Comparison of ENCODE assay signal across 30 cellular contexts in genomic region chr15:88115529-88116152, GRCh38.
DNase-seq lines count a peak whose midpoint lies in the region; ATAC-seq, FAIRE-seq and TF ChIP-seq lines count a peak whose summit lies in the region.
"Had no signal": no experiment of that assay in that cellular context is flagged by ENCODE, and none has a peak within 500 bp of the region (broad histone marks: within the 10 kb centered on the region; RNA-seq: fewer than 3 reads in every experiment).

No MANE protein-coding gene starts in this region.

- no peaks in the 10 kb centered on the region for H3K36me3 ChIP-seq in astrocyte (ENCODE audit: insufficient read depth, low read length)
- H3K36me3 ChIP-seq in small intestine (ENCODE audit: control insufficient read depth in 2 of 2, insufficient read depth in 2 of 2, low read length in 2 of 2) = no peaks in the 10 kb centered on the region
- H3K36me3 ChIP-seq in ovary = no peaks in the 10 kb centered on the region

- H3K4me2 ChIP-seq in astrocyte (ENCODE audit: low read length) = peak overlapping the region; percentile 8

- H3K9me3 Mint-ChIP-seq in astrocyte (ENCODE audit: unreplicated experiment) = no peaks in the 10 kb centered on the region
- H3K9me3 Mint-ChIP-seq in type B pancreatic cell = no peaks in the 10 kb centered on the region
- H3K9me3 Mint-ChIP-seq: activated naive CD4-positive, alpha-beta T cell treated with anti-CD3 and anti-CD28 coated beads for 36 hours; naive thymus-derived CD4-positive, alpha-beta T cell had no signal

- FAIRE-seq in astrocyte (lab: Jason Lieb, UNC) (no peak), small intestine (lab: Jason Lieb, UNC) (no peak)
- FAIRE-seq: D721Med, GM18507, islet of Langerhans had no signal

- intact Hi-C loops in ovary (cut with DNase I) = no loop called here

- H3K27ac ChIP-seq in astrocyte (ENCODE audit: low read depth, low read length) = no peak overlapping the region
- peak overlapping the region; percentile 44 for H3K27ac ChIP-seq in layer of hippocampus (ENCODE audit: low read depth, low read length)
- H3K27ac ChIP-seq in small intestine (ENCODE audit: low read depth in 1 of 2, low read length in 1 of 2) = no peak overlapping the region
- no peak overlapping the region for H3K27ac ChIP-seq in ovary
- H3K27ac ChIP-seq: parathyroid adenoma had no signal

- peak; percentile 2 for DNase-seq in LoVo (ENCODE audit: low spot score)
- DNase-seq in astrocyte (ENCODE audit: low read depth) = peak; percentile 56
- peak; percentile 14 for DNase-seq in small intestine
- no peak for DNase-seq in type B pancreatic cell (ENCODE audit: extremely low spot score, unreplicated experiment)
- DNase-seq in NCI-H2107 (lab: John Stamatoyannopoulos, UW) = no peak
- no peak for DNase-seq in ovary
- DNase-seq: activated CD4-positive, CD25-positive, alpha-beta regulatory T cell treated with anti-CD3 and anti-CD28 coated beads, Interleukin-2, amount 50 U/mL, for 72 hours; activated naive CD4-positive, alpha-beta T cell treated with anti-CD3 and anti-CD28 coated beads for 36 hours; activated T-cell treated with anti-CD3 and anti-CD28 coated beads, Interleukin-2, amount 50 U/mL, for 1 hour; amniotic stem cell; cerebellar nuclear complex; effector CD8-positive, alpha-beta T cell; erythroblast; foreskin melanocyte; hippocampal formation; IMR-90; naive thymus-derived CD4-positive, alpha-beta T cell; NCI-H1417 treated with DMSO at 0.1 percent for 48 hours; NCI-H2171; NCI-H748 treated with DMSO at 0.1 percent for 48 hours; SHP77 treated with DMSO at 0.1 percent for 48 hours had no signal

- TF ChIP-seq CTCF in astrocyte (IDR thresholded peaks at IDR 0.05; ENCODE audit: insufficient read depth, low read depth, low read length) (no peak), type B pancreatic cell (conservative IDR thresholded peaks at IDR 0.05) (no peak), ovary (IDR thresholded peaks at IDR 0.05) (no peak)

- peaks cover 5% of the 10 kb centered on the region for H3K4me1 Mint-ChIP-seq in astrocyte (ENCODE audit: low read depth, unreplicated experiment)
- H3K4me1 Mint-ChIP-seq in type B pancreatic cell (ENCODE audit: unreplicated experiment) = no peaks in the 10 kb centered on the region
- H3K4me1 Mint-ChIP-seq: CD14-positive monocyte; naive thymus-derived CD4-positive, alpha-beta T cell had no signal

- WGBS in small intestine, 3 donors = 13 to 56% (median 27%) methylated on average over 10 of the region's 10 CpGs
- 42 to 50% (median 48%) methylated on average over 10 of the region's 10 CpGs for WGBS in ovary, 3 donors

- H3K4me3 Mint-ChIP-seq in astrocyte (ENCODE audit: unreplicated experiment) (no peak overlapping the region), type B pancreatic cell (no peak overlapping the region)
- H3K4me3 Mint-ChIP-seq: activated naive CD4-positive, alpha-beta T cell treated with anti-CD3 and anti-CD28 coated beads for 36 hours; CD14-positive monocyte; naive thymus-derived CD4-positive, alpha-beta T cell had no signal

- H3K4me3 ChIP-seq in astrocyte (ENCODE audit: insufficient read depth, low read depth, low read length) (no peak overlapping the region), small intestine (ENCODE audit: low read depth in 1 of 2, low read length in 2 of 2) (no peak overlapping the region), ovary (no peak overlapping the region)
- H3K4me3 ChIP-seq: lung had no signal

- H3K9ac ChIP-seq in astrocyte (ENCODE audit: low read length) = no peak overlapping the region
- H3K9ac ChIP-seq: parathyroid adenoma had no signal

- H3K4me1 ChIP-seq in astrocyte (ENCODE audit: insufficient read depth, low read length) (no peaks in the 10 kb centered on the region), small intestine (ENCODE audit: control insufficient read depth in 2 of 2, insufficient read depth in 1 of 2, low read depth in 1 of 2, low read length in 1 of 2) (no peaks in the 10 kb centered on the region), ovary (ENCODE audit: insufficient read depth) (no peaks in the 10 kb centered on the region)
- H3K4me1 ChIP-seq: parathyroid adenoma had no signal

- no peaks in the 10 kb centered on the region for H3K27me3 ChIP-seq in astrocyte (ENCODE audit: insufficient read depth, low read length)
- no peaks in the 10 kb centered on the region for H3K27me3 ChIP-seq in layer of hippocampus (ENCODE audit: control insufficient read depth, insufficient read depth, low read length)
- H3K27me3 ChIP-seq in small intestine (ENCODE audit: control insufficient read depth in 2 of 2, insufficient read depth in 2 of 2, low read length in 2 of 2) = no peaks in the 10 kb centered on the region
- no peaks in the 10 kb centered on the region for H3K27me3 ChIP-seq in ovary

- TF ChIP-seq EP300 in ovary (IDR thresholded peaks at IDR 0.05) = no peak

- H3K27me3 Mint-ChIP-seq in astrocyte (ENCODE audit: low read depth, unreplicated experiment) (peaks cover 3% of the 10 kb centered on the region), type B pancreatic cell (peaks cover 21% of the 10 kb centered on the region)

- no peaks in the 10 kb centered on the region for H4K20me1 ChIP-seq in astrocyte (ENCODE audit: insufficient read depth, low read length)

- H3K9me3 ChIP-seq in astrocyte (ENCODE audit: insufficient read depth, low read depth, low read length) (no peaks in the 10 kb centered on the region), small intestine (ENCODE audit: control insufficient read depth, low read depth) (no peaks in the 10 kb centered on the region), ovary (no peaks in the 10 kb centered on the region)

- no peak for ATAC-seq in HG03442 (IDR thresholded peaks at IDR 0.05; ENCODE audit: unreplicated experiment)
- ATAC-seq: naive thymus-derived CD4-positive, alpha-beta T cell; sciatic nerve had no signal

- TF ChIP-seq POLR2A in ovary (IDR thresholded peaks at IDR 0.05) = no peak

- H3K79me2 ChIP-seq in astrocyte (ENCODE audit: insufficient read depth, low read length) = no peaks in the 10 kb centered on the region
- H3K79me2 ChIP-seq: parathyroid adenoma had no signal

- H3K36me3 Mint-ChIP-seq in astrocyte (ENCODE audit: low read depth, unreplicated experiment) (peaks cover 2% of the 10 kb centered on the region), type B pancreatic cell (no peaks in the 10 kb centered on the region)
- H3K36me3 Mint-ChIP-seq: CD14-positive monocyte; naive thymus-derived CD4-positive, alpha-beta T cell had no signal

- H3K27ac Mint-ChIP-seq in astrocyte (ENCODE audit: unreplicated experiment) (no peak overlapping the region), type B pancreatic cell (no peak overlapping the region)
- H3K27ac Mint-ChIP-seq: activated naive CD4-positive, alpha-beta T cell treated with anti-CD3 and anti-CD28 coated beads for 36 hours; CD14-positive monocyte; naive thymus-derived CD4-positive, alpha-beta T cell had no signal

- no peak overlapping the region for H2AFZ ChIP-seq in astrocyte (ENCODE audit: low read depth, low read length)
- H2AFZ ChIP-seq: parathyroid adenoma had no signal

Comparison
In these comparisons a context has a peak if more than half of its experiments do, and no peak if none do; other contexts are left out.
1. DNase-seq: peak in LoVo (single experiment), astrocyte (single experiment) and small intestine (single experiment); none in type B pancreatic cell (single experiment), NCI-H2107 (single experiment) and ovary (0 of 5).